ENCODE assay signal across 20 cellular contexts in genomic region chr10:3958472-3958996, GRCh38.
"Had no signal": no experiment of that assay in that cellular context is flagged by ENCODE, and none has a peak within 500 bp of the region (broad histone marks: within the 10 kb centered on the region; RNA-seq: fewer than 3 reads in every experiment).

No MANE protein-coding gene starts in this region.

- H3K27ac ChIP-seq: coronary artery, dorsolateral prefrontal cortex, esophagus muscularis mucosa, gastrocnemius medialis, heart right ventricle, left lung, lower lobe of right lung had no signal

- DNase-seq: dermis blood vessel endothelial cell; dorsolateral prefrontal cortex; effector CD4-positive, alpha-beta T cell; effector memory CD4-positive, alpha-beta T cell; foreskin fibroblast; foreskin melanocyte; gastrocnemius medialis; glutamatergic neuron; head of caudate nucleus; heart right ventricle; hippocampal formation; left cardiac atrium; left lung; left ventricle myocardium superior; lower lobe of right lung; mesenchymal stem cell; mucosa of descending colon had no signal

- H3K4me1 ChIP-seq: esophagus muscularis mucosa, gastrocnemius medialis, left lung had no signal

- ATAC-seq: gastrocnemius medialis, heart right ventricle, left cardiac atrium, left lung, left ventricle myocardium superior, lower lobe of right lung, mucosa of descending colon had no signal

- H3K9me3 ChIP-seq: esophagus muscularis mucosa, gastrocnemius medialis, heart right ventricle, left lung, lower lobe of right lung, mucosa of descending colon had no signal

- H3K4me3 ChIP-seq: coronary artery, dorsolateral prefrontal cortex, esophagus muscularis mucosa, gastrocnemius medialis, heart right ventricle, left lung, lower lobe of right lung, mucosa of descending colon had no signal

- H3K27ac Mint-ChIP-seq: mesothelial cell of epicardium had no signal

- H3K4me3 Mint-ChIP-seq: mesothelial cell of epicardium had no signal

- H3K36me3 ChIP-seq: esophagus muscularis mucosa, gastrocnemius medialis, heart right ventricle, left lung, lower lobe of right lung had no signal

- H3K36me3 Mint-ChIP-seq: mesothelial cell of epicardium had no signal

- H3K9me3 Mint-ChIP-seq: mesothelial cell of epicardium had no signal

- H3K27me3 ChIP-seq: dorsolateral prefrontal cortex, esophagus muscularis mucosa, gastrocnemius medialis, heart right ventricle, left lung had no signal
